10 cellular contexts compared by ENCODE assay signal in the genomic region with DNA sequence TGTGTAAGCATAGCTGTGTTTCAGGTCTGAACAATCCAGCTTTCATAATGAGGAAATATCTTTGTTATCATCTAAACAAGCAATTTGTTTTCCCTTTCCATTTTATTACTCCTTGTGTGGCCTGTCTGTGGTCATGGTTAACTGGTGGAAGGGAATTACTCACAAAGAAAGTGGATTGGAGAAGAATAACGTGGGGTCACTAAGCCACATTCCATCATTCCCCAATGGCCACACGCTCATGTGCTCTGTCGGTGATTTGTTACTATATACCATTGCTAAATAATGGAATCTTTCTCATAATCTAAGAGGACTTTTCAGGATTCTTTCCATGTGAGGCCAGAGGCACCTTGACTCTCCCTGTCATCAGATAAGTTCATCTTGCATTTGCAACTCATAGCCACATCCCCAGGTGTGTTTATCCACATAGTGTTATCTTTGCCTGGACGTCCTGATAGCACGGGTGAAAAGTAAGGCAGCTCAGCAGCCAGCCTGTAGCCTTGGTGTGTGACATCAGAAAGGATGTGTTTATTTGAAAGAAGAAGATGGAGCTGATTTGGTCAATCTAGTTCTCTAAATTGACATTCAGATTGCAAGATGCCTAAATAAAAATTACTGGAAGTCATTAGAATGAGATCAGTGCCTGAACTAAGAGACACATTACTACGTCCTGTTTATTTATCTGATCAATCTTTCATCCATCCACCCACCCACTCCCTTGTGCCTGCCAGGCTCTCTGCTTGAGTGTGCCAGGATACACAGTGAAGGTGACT.
DNase-seq lines count a peak whose midpoint lies in the region; ATAC-seq and TF ChIP-seq lines count a peak whose summit lies in the region.
"Had no signal": no experiment of that assay in that cellular context is flagged by ENCODE, and none has a peak within 500 bp of the region (broad histone marks: within the 10 kb centered on the region; RNA-seq: fewer than 3 reads in every experiment).

No MANE protein-coding gene starts in this region.

- H3K27ac Mint-ChIP-seq in natural killer cell (peak overlapping the region; percentile 92 to 94), type B pancreatic cell (no peak overlapping the region)

- DNase-seq in EL, result peak; percentile 16
- DNase-seq in OCI-M1 (lab: John Stamatoyannopoulos, UW), result peak; percentile 50
- DNase-seq in cardiac fibroblast (ENCODE audit: low read depth in 2 of 2), result peak; percentile 2 to 5
- no peak for DNase-seq in natural killer cell
- no peak for DNase-seq in type B pancreatic cell (ENCODE audit: extremely low spot score, unreplicated experiment)
- DNase-seq in DMS153 (lab: John Stamatoyannopoulos, UW), result no peak
- DNase-seq: MV-4-11, NCI-H524 treated with DMSO at 0.1 percent for 48 hours had no signal

- H3K27me3 Mint-ChIP-seq in natural killer cell (ENCODE audit: low read depth in 2 of 2) (no peaks in the 10 kb centered on the region), type B pancreatic cell (peaks cover 72% of the 10 kb centered on the region)

- no peaks in the 10 kb centered on the region for H3K9me3 Mint-ChIP-seq in natural killer cell
- H3K9me3 Mint-ChIP-seq in type B pancreatic cell, result peaks cover 12% of the 10 kb centered on the region

- intact Hi-C loops in natural killer cell (cut with micrococcal nuclease), result loop anchor here (5.0 kb wide), 2 partner anchors 34 to 61 kb away; no protein-coding TSS in a partner anchor

- H3K4me3 Mint-ChIP-seq in natural killer cell (peak overlapping the region; percentile 84), type B pancreatic cell (no peak overlapping the region)

- no peak for ATAC-seq in natural killer cell
- ATAC-seq in HG03460 (IDR thresholded peaks at IDR 0.05; ENCODE audit: unreplicated experiment), result no peak
- ATAC-seq in GM18861 (IDR thresholded peaks at IDR 0.05; ENCODE audit: unreplicated experiment), result no peak

- TF ChIP-seq CTCF in cardiac fibroblast (IDR thresholded peaks at IDR 0.05; ENCODE audit: low read depth, low read length) (no peak), natural killer cell (IDR thresholded peaks at IDR 0.05) (no peak), type B pancreatic cell (conservative IDR thresholded peaks at IDR 0.05) (no peak)

- H3K36me3 Mint-ChIP-seq in natural killer cell (no peaks in the 10 kb centered on the region), type B pancreatic cell (peaks cover 4% of the 10 kb centered on the region)

- H3K4me1 Mint-ChIP-seq in natural killer cell, result peaks cover 96 to 100% of the 10 kb centered on the region in 2 donors
- peaks cover 49% of the 10 kb centered on the region for H3K4me1 Mint-ChIP-seq in type B pancreatic cell (ENCODE audit: unreplicated experiment)

- no peak overlapping the region for H3K4me3 ChIP-seq in cardiac fibroblast (replicated peaks in 1 of 2; ENCODE audit: low read depth in 2 of 2, low read length in 2 of 2)

Comparison
In these comparisons a context has a peak if more than half of its experiments do, and no peak if none do; other contexts are left out.
1. DNase-seq: peak in EL (single experiment), OCI-M1 (single experiment) and cardiac fibroblast (2 of 2); none in natural killer cell (single experiment), type B pancreatic cell (single experiment) and DMS153 (single experiment).